22 cellular contexts compared by ENCODE assay signal in the genomic region with DNA sequence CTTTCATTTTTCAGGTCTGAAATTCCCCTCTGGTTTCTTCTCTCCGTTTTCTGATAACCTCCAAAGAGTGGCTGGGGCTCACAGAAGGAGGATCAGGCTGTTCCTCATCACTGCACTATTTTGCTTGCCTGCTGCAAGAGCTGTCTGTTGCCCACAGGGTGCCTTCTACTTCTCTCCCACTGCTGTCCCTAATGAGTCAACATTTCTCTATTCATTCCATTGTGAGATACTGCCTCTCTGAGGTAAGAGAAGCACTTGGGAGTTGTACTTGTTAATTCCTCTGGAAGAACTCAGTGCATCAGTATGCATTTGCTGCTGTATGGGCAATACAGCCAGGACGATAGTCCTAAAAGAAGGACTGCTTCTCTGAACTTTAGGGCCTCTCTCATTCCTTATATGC. TPM values are rescaled to one million over a fixed set of nuclear protein-coding genes. Genes with fewer than 3 reads are reported as not detected.
A peak's percentile ranks its signal among the peaks of the same experiment; 100 is the strongest.
DNase-seq lines count a peak whose midpoint lies in the region; ATAC-seq, FAIRE-seq and TF ChIP-seq lines count a peak whose summit lies in the region.
"Had no signal": no experiment of that assay in that cellular context is flagged by ENCODE, and none has a peak within 500 bp of the region (broad histone marks: within the 10 kb centered on the region; RNA-seq: fewer than 3 reads in every experiment).

No MANE protein-coding gene starts in this region.

- H3K4me3 ChIP-seq in endothelial cell of umbilical vein (replicated peaks in 1 of 3; ENCODE audit: insufficient read depth in 1 of 3, low read depth in 1 of 3, low read length in 3 of 3): no peak overlapping the region
- H3K4me3 ChIP-seq: gastrocnemius medialis, SK-N-MC, stomach, upper lobe of left lung had no signal

- no peaks in the 10 kb centered on the region for H3K79me2 ChIP-seq in endothelial cell of umbilical vein (ENCODE audit: control insufficient read depth, insufficient read depth, low read length)

- no peak overlapping the region for H3K9ac ChIP-seq in endothelial cell of umbilical vein (replicated peaks; ENCODE audit: extremely low read depth, insufficient read depth, low read length)

- POLR2A ChIA-PET in endothelial cell of umbilical vein (lab: Charles Lee): no interaction called here

- H3K4me1 ChIP-seq in endothelial cell of umbilical vein (ENCODE audit: control insufficient read depth, extremely low read depth, insufficient read depth, low read length): peaks cover 11% of the 10 kb centered on the region
- H3K4me1 ChIP-seq: gastrocnemius medialis, stomach, upper lobe of left lung had no signal

- H2AFZ ChIP-seq in endothelial cell of umbilical vein (ENCODE audit: low read depth, low read length): no peak overlapping the region

- TF ChIP-seq CTCF in endothelial cell of umbilical vein (IDR thresholded peaks at IDR 0.05; ENCODE audit: extremely low read depth in 1 of 2, insufficient read depth in 1 of 2, low read depth in 1 of 2, low read length in 2 of 2): no peak

- no peaks in the 10 kb centered on the region for H3K27me3 ChIP-seq in endothelial cell of umbilical vein (ENCODE audit: control insufficient read depth in 2 of 2, insufficient read depth in 2 of 2, low read length in 2 of 2)
- H3K27me3 ChIP-seq: gastrocnemius medialis, stomach, upper lobe of left lung had no signal

- ATAC-seq in GM21390 (IDR thresholded peaks at IDR 0.05; ENCODE audit: unreplicated experiment): no peak
- no peak for ATAC-seq in esophagus mucosa
- ATAC-seq: gastrocnemius medialis, sciatic nerve had no signal

- H3K9me1 ChIP-seq in endothelial cell of umbilical vein (replicated peaks; ENCODE audit: control insufficient read depth, extremely low read depth, insufficient read depth, low read length): no peaks in the 10 kb centered on the region

- intact Hi-C loops in endothelial cell of umbilical vein (cut with micrococcal nuclease): no loop called here

- no peaks in the 10 kb centered on the region for H4K20me1 ChIP-seq in endothelial cell of umbilical vein (replicated peaks; ENCODE audit: control insufficient read depth, extremely low read depth, insufficient read depth, low read length)

- no peak overlapping the region for H3K4me2 ChIP-seq in endothelial cell of umbilical vein (ENCODE audit: insufficient read depth, low read length)

- no peak for FAIRE-seq in endothelial cell of umbilical vein (lab: Jason Lieb, UNC)

- H3K9me3 ChIP-seq in endothelial cell of umbilical vein (replicated peaks; ENCODE audit: control insufficient read depth, insufficient read depth, low read length): no peaks in the 10 kb centered on the region
- H3K9me3 ChIP-seq: gastrocnemius medialis, upper lobe of left lung had no signal

- no peak for TF ChIP-seq POLR2A in endothelial cell of umbilical vein (IDR thresholded peaks at IDR 0.05; ENCODE audit: low read depth, low read length)

- DNase-seq in GM04503 (ENCODE audit: low read depth) (peak; percentile 30), RPMI7951 (ENCODE audit: low read depth) (peak; percentile 22), endothelial cell of umbilical vein (ENCODE audit: low read depth, low spot score) (peak; percentile 2), renal cortical epithelial cell (ENCODE audit: low read depth) (peak; percentile 34), GF-D8 (lab: John Stamatoyannopoulos, UW) (no peak)
- DNase-seq in effector CD4-positive, alpha-beta T cell: no peak
- DNase-seq: activated CD4-positive, alpha-beta T cell treated with anti-CD3 and anti-CD28 coated beads, Interleukin-2, amount 10 ng/mL, durations not matched to agents 24 days and 14 days; activated naive CD4-positive, alpha-beta T cell treated with anti-CD3 and anti-CD28 coated beads for 36 hours; DMS79; gastrocnemius medialis; NCI-H1048; NCI-H524 treated with DMSO at 0.1 percent for 48 hours; stimulated activated CD4-positive, alpha-beta T cell treated with anti-CD3 and anti-CD28 coated beads, Interleukin-2, amount 100 ng/mL, for 24 hours; stomach; upper lobe of left lung had no signal

- dilution Hi-C loops in endothelial cell of umbilical vein (cut with MboI; ENCODE audit: extremely low pct_ligation_motif_present, low sequenced_read_pairs): no loop called here

- BruUV-seq in endothelial cell of umbilical vein (replicated peaks; lab: Mats Ljungman, UMichigan): no TSS peak

- H3K27ac ChIP-seq in endothelial cell of umbilical vein (ENCODE audit: insufficient read depth, low read depth, low read length): no peak overlapping the region
- H3K27ac ChIP-seq: gastrocnemius medialis, SK-N-MC, stomach, upper lobe of left lung had no signal

- H3K36me3 ChIP-seq in endothelial cell of umbilical vein (ENCODE audit: control insufficient read depth in 2 of 2, extremely low read depth in 1 of 2, insufficient read depth in 2 of 2, low read length in 2 of 2): no peaks in the 10 kb centered on the region
- H3K36me3 ChIP-seq: gastrocnemius medialis, stomach, upper lobe of left lung had no signal

- CTCF ChIA-PET in endothelial cell of umbilical vein (lab: Charles Lee): no interaction called here

TF ChIP-seq in endothelial cell of umbilical vein, 7 proteins besides CTCF, POLR2A, EP300 and RAD21:
- TF ChIP-seq POLR2AphosphoS5 (IDR thresholded peaks at IDR 0.05; ENCODE audit: insufficient read depth, low read depth, low read length) (no peak), FOS (IDR thresholded peaks at IDR 0.05; ENCODE audit: borderline replicate concordance, insufficient read depth, low read length) (no peak), EZH2 (IDR thresholded peaks at IDR 0.05; ENCODE audit: borderline replicate concordance, low read depth, low read length, severe bottlenecking) (no peak), GATA2 (IDR thresholded peaks at IDR 0.05; ENCODE audit: insufficient read depth, insufficient read length, low read depth, low read length) (no peak), MYC (IDR thresholded peaks at IDR 0.05; ENCODE audit: low read depth, low read length) (no peak)
- TF ChIP-seq, protein P1, sequence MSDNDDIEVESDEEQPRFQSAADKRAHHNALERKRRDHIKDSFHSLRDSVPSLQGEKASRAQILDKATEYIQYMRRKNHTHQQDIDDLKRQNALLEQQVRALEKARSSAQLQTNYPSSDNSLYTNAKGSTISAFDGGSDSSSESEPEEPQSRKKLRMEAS (IDR thresholded peaks at IDR 0.05; ENCODE audit: insufficient read depth, insufficient read length): no peak

RNA-seq across cellular contexts. Expression of a gene that starts 34.8 kb away (rescaled TPM):
- total RNA-seq in RPMI7951 (2014; rRNA removed; shearing (Covaris generic)): not detected in 2 replicates
- total RNA-seq in endothelial cell of umbilical vein: not detected in 2 replicates
- not detected in 2 replicates for polyA plus RNA-seq in endothelial cell of umbilical vein
- not detected in 2 replicates for polyA plus RNA-seq in endothelial cell of umbilical vein (2011; cell fraction: cytosol; rRNA removed)
- not detected in 2 replicates for polyA plus RNA-seq in endothelial cell of umbilical vein (2011; cell fraction: nucleus; rRNA removed)
- not detected in 2 replicates for polyA plus RNA-seq in endothelial cell of umbilical vein (2012)
- not detected in 2 replicates for polyA minus RNA-seq in endothelial cell of umbilical vein
- not detected for polyA minus RNA-seq in endothelial cell of umbilical vein (2011; cell fraction: cytosol; rRNA and poly(A)+ RNA removed)
- not detected in 2 replicates for polyA minus RNA-seq in endothelial cell of umbilical vein (2011; cell fraction: nucleus; rRNA and poly(A)+ RNA removed)
- not detected in 2 replicates for total RNA-seq in renal cortical epithelial cell
- total RNA-seq in esophagus mucosa: not detected
- total RNA-seq: activated CD4-positive, alpha-beta T cell treated with anti-CD3 and anti-CD28 coated beads, Interleukin-2, amount 10 ng/mL, durations not matched to agents 24 days and 14 days; activated naive CD4-positive, alpha-beta T cell treated with anti-CD3 and anti-CD28 coated beads for 36 hours; gastrocnemius medialis; liver; osteocyte; sciatic nerve; stomach; upper lobe of left lung had no signal
- polyA plus RNA-seq: CD14-positive monocyte, liver, stomach had no signal

Comparison
In these comparisons a context has a peak if more than half of its experiments do, and no peak if none do; other contexts are left out.
1. DNase-seq: peak in GM04503 (single experiment), RPMI7951 (single experiment), endothelial cell of umbilical vein (single experiment) and renal cortical epithelial cell (single experiment); none in effector CD4-positive, alpha-beta T cell (single experiment) and GF-D8 (single experiment).